Comparison of ENCODE assay signal across 1 cellular context in the genomic region with DNA sequence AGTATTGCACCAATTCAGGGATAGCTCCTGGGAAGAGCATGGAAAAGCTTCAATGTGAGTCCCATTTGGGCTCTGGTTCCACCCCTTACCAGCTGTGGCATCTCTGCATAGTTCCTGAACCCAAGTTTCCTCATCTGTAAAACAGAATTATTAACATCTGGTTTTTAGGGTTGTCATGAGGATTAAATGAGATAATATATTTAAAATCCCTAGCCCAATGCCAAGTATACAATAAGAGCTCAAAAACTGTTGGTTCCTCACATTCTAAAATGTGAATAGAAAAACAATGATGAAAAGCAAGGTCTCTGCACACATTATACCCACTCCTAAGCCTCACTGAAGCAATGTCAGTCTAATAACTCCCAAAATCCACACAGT.
TF ChIP-seq lines count a peak whose summit lies in the region.

No MANE protein-coding gene starts in this region.

TF ChIP-seq in IMR-90, 13 proteins besides CTCF, POLR2A, EP300 and RAD21:
- TF ChIP-seq, protein P1, sequence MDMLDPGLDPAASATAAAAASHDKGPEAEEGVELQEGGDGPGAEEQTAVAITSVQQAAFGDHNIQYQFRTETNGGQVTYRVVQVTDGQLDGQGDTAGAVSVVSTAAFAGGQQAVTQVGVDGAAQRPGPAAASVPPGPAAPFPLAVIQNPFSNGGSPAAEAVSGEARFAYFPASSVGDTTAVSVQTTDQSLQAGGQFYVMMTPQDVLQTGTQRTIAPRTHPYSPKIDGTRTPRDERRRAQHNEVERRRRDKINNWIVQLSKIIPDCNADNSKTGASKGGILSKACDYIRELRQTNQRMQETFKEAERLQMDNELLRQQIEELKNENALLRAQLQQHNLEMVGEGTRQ (IDR thresholded peaks at IDR 0.05; ENCODE audit: low read depth, low read length), result no peak
- TF ChIP-seq NFE2L2 (IDR thresholded peaks at IDR 0.05; ENCODE audit: low read depth, low read length), result no peak
- TF ChIP-seq RCOR1 (IDR thresholded peaks at IDR 0.05; ENCODE audit: insufficient replicate concordance, low read length), result no peak
- TF ChIP-seq, protein P2, sequence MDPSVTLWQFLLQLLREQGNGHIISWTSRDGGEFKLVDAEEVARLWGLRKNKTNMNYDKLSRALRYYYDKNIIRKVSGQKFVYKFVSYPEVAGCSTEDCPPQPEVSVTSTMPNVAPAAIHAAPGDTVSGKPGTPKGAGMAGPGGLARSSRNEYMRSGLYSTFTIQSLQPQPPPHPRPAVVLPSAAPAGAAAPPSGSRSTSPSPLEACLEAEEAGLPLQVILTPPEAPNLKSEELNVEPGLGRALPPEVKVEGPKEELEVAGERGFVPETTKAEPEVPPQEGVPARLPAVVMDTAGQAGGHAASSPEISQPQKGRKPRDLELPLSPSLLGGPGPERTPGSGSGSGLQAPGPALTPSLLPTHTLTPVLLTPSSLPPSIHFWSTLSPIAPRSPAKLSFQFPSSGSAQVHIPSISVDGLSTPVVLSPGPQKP (IDR thresholded peaks at IDR 0.05; ENCODE audit: borderline replicate concordance, low read depth, low read length), result no peak
- no peak for TF ChIP-seq FOS (IDR thresholded peaks at IDR 0.05; ENCODE audit: low read depth, low read length)
- no peak for TF ChIP-seq CHD1 (IDR thresholded peaks at IDR 0.05; ENCODE audit: low read depth, low read length)
- no peak for TF ChIP-seq MXI1 (IDR thresholded peaks at IDR 0.05; ENCODE audit: borderline replicate concordance, low read depth, low read length)
- TF ChIP-seq MAFK (IDR thresholded peaks at IDR 0.05; ENCODE audit: low read depth, low read length), result no peak
- TF ChIP-seq BHLHE40 (IDR thresholded peaks at IDR 0.05; ENCODE audit: low read depth, low read length), result no peak
- TF ChIP-seq CEBPB (IDR thresholded peaks at IDR 0.05; ENCODE audit: low read depth, low read length), result no peak
- TF ChIP-seq SMC3 (IDR thresholded peaks at IDR 0.05; ENCODE audit: low read depth, low read length), result no peak
- TF ChIP-seq RFX5 (IDR thresholded peaks at IDR 0.05; ENCODE audit: low read depth, low read length), result no peak
- no peak for TF ChIP-seq MAZ (IDR thresholded peaks at IDR 0.05; ENCODE audit: borderline replicate concordance, low read depth, low read length)
